Comparison of ENCODE assay signal across 33 cellular contexts in genomic region chr14:38431156-38431555, GRCh38.
"Had no signal": no experiment of that assay in that cellular context is flagged by ENCODE, and none has a peak within 500 bp of the region (broad histone marks: within the 10 kb centered on the region; RNA-seq: fewer than 3 reads in every experiment).

No MANE protein-coding gene starts in this region.

- H3K4me1 ChIP-seq: ascending aorta had no signal

- H3K27ac ChIP-seq: ascending aorta, cardiac muscle cell, WERI-Rb-1 had no signal

- H3K9me3 ChIP-seq: ascending aorta had no signal

- DNase-seq: activated CD4-positive, alpha-beta memory T cell treated with anti-CD3 and anti-CD28 coated beads, Interleukin-2, amount 10 ng/mL, durations not matched to agents 7 days and 5 days; activated CD4-positive, alpha-beta T cell treated with anti-CD3 and anti-CD28 coated beads for 1 hour; activated CD4-positive, alpha-beta T cell treated with anti-CD3 and anti-CD28 coated beads for 36 hours; activated CD4-positive, alpha-beta T cell treated with anti-CD3 and anti-CD28 coated beads for 48 hours; activated CD4-positive, alpha-beta T cell treated with anti-CD3 and anti-CD28 coated beads, Interleukin-2, amount 10 ng/mL, durations not matched to agents 7 days and 5 days; activated CD4-positive, alpha-beta T cell treated with anti-CD3 and anti-CD28 coated beads, Interleukin-2, amount 50 U/mL, for 48 hours; activated CD4-positive, CD25-positive, alpha-beta regulatory T cell; activated CD8-positive, alpha-beta memory T cell treated with anti-CD3 and anti-CD28 coated beads for 24 hours; activated CD8-positive, alpha-beta memory T cell treated with anti-CD3 and anti-CD28 coated beads, Interleukin-2, amount 10 ng/mL, durations not matched to agents 7 days and 5 days; activated CD8-positive, alpha-beta memory T cell treated with anti-CD3 and anti-CD28 coated beads, Interleukin-2, amount 50 U/mL, for 48 hours; activated CD8-positive, alpha-beta T cell treated with anti-CD3 and anti-CD28 coated beads, Interleukin-2, amount 10 ng/mL, durations not matched to agents 7 days and 5 days; activated effector memory CD4-positive, alpha-beta T cell treated with Interleukin-2 at 50 U/mL for 16 hours; activated gamma-delta T cell; activated naive CD4-positive, alpha-beta T cell treated with anti-CD3 and anti-CD28 coated beads, Interleukin-2, amount 10 ng/mL, durations not matched to agents 7 days and 5 days; activated naive CD4-positive, alpha-beta T cell treated with Interleukin-2 at 50 U/mL for 16 hours; activated naive CD8-positive, alpha-beta T cell treated with anti-CD3 and anti-CD28 coated beads, Interleukin-2, amount 10 ng/mL, durations not matched to agents 7 days and 5 days; activated naive CD8-positive, alpha-beta T cell treated with anti-CD3 and anti-CD28 coated beads, Interleukin-2, amount 50 U/mL, for 24 hours; activated T-cell treated with anti-CD3 and anti-CD28 coated beads, Interleukin-2, amount 50 U/mL, for 24 hours; activated T-cell treated with anti-CD3 and anti-CD28 coated beads, Interleukin-2, amount 50 U/mL, for 48 hours; amygdala; anterior cingulate cortex; caudate nucleus; cerebellar nuclear complex; T-helper 1 cell; T-helper 2 cell; T-helper 9 cell; WERI-Rb-1 had no signal

- H3K27me3 ChIP-seq: ascending aorta, cardiac muscle cell had no signal

- H3K4me3 ChIP-seq: ascending aorta, cardiac muscle cell had no signal

- ATAC-seq: activated CD4-positive, alpha-beta T cell treated with anti-CD3 and anti-CD28 coated beads for 36 hours; activated CD4-positive, CD25-positive, alpha-beta regulatory T cell treated with anti-CD3 and anti-CD28 coated beads, Interleukin-2, amount 50 U/mL, for 24 hours; activated CD8-positive, alpha-beta memory T cell treated with anti-CD3 and anti-CD28 coated beads, Interleukin-2, amount 10 ng/mL, durations not matched to agents 7 days and 5 days; activated CD8-positive, alpha-beta T cell treated with anti-CD3 and anti-CD28 coated beads, Interleukin-2, amount 10 ng/mL, durations not matched to agents 7 days and 5 days; activated naive CD8-positive, alpha-beta T cell treated with anti-CD3 and anti-CD28 coated beads, Interleukin-2, amount 50 U/mL, for 24 hours; WTC11 had no signal

- H3K36me3 ChIP-seq: ascending aorta, cardiac muscle cell, WERI-Rb-1 had no signal

- FAIRE-seq: bronchial epithelial cell, TTC549 had no signal
